Comparison of ENCODE assay signal across 8 cellular contexts in the genomic region with DNA sequence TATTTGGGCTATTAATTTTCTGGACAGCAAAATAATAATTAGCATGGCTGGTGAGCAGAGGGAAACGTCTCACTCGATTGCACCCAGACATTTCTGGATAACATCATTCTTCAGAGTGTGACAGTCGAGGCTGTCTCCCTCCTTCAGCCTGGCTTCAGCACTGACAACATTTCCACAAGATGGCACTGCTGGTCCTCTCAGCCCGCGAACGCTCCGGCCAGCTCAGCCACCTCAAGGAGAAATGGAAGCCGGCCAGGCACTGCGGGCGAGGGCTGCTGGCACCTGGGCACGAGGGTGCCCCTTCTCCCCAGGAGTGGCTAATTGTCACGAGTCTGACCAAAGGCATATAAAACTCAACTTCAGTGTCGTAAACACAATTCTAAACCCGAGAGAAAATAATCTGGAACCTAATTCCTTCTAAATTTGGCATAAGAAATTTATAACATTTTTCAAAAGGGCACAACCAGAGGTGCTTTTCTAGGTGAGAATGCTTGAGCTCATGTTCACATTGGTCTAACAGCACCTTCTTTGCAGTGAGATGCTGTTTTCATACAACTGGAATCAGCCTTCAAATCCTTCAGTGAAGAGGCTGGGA.
A peak's percentile ranks its signal among the peaks of the same experiment; 100 is the strongest.
DNase-seq lines count a peak whose midpoint lies in the region; ATAC-seq and TF ChIP-seq lines count a peak whose summit lies in the region.

No MANE protein-coding gene starts in this region.

- TF ChIP-seq RAD21 in Ishikawa (IDR thresholded peaks at IDR 0.05; ENCODE audit: low read depth): peak; percentile 92

- ATAC-seq in GM19438 (IDR thresholded peaks at IDR 0.05; ENCODE audit: low read depth, unreplicated experiment) (peak; percentile 34), Panc1 (peak; percentile 95), lung (ENCODE audit: insufficient read depth, low FRiP score) (peak; percentile 78), GM19324 (IDR thresholded peaks at IDR 0.05; ENCODE audit: low FRiP score, unreplicated experiment) (no peak)

- H3K36me3 ChIP-seq in Panc1 (ENCODE audit: control insufficient read depth, insufficient read depth, low read length): no peaks in the 10 kb centered on the region
- H3K36me3 ChIP-seq in lung (ENCODE audit: control insufficient read depth in 2 of 2, insufficient read depth in 2 of 2, low read length in 2 of 2): peaks cover 0 to 2% of the 10 kb centered on the region in 2 donors

- CTCF ChIA-PET in Panc1 (lab: Charles Lee): interaction anchor here (0.6 to 1.0 kb wide), 2 partner anchors 175 to 189 kb away, joined by 3 read pairs; no protein-coding TSS in a partner anchor

- no peak; the same call in 1 of the 2 replicates for TF ChIP-seq EP300 in Ishikawa (IDR thresholded peaks at IDR 0.05; ENCODE audit: borderline replicate concordance)

- in situ Hi-C loops in Panc1 (cut with HindIII; ENCODE audit: low pct_unique_long_range_greater_than_20kb, low sequenced_read_pairs): no loop called here

- H3K4me3 Mint-ChIP-seq in type B pancreatic cell: no peak overlapping the region

- peak overlapping the region; percentile 51 for H3K27ac Mint-ChIP-seq in type B pancreatic cell

- TF ChIP-seq CTCF in Panc1 (IDR thresholded peaks at IDR 0.05) (peak; percentile 94), dorsolateral prefrontal cortex (IDR thresholded peaks at IDR 0.05 in 54 of 56, conservative IDR thresholded peaks at IDR 0.05 in 2 of 56; ENCODE audit: low read depth in 1 of 56, partially characterized antibody in 56 of 56) (peak; percentile 58 to 91 (median 81)), lung (IDR thresholded peaks at IDR 0.05; ENCODE audit: control extremely low read depth, extremely low read depth) (peak; percentile 73), type B pancreatic cell (conservative IDR thresholded peaks at IDR 0.05) (peak; percentile 82)

- no TSS peak for BruUV-seq in Panc1 (replicated peaks; lab: Mats Ljungman, UMichigan)

- H3K9me3 ChIP-seq in Panc1 (ENCODE audit: control insufficient read depth, insufficient read depth, low read depth, low read length) (no peaks in the 10 kb centered on the region), lung (ENCODE audit: control insufficient read depth in 2 of 2, insufficient read depth in 1 of 2, low read length in 1 of 2) (no peaks in the 10 kb centered on the region)

- WGBS in lung, 2 donors: 17 to 30% methylated on average over 14 of the region's 14 CpGs

- POLR2A ChIA-PET in Panc1 (lab: Charles Lee): no interaction called here

- H3K4me3 ChIP-seq in Panc1 (ENCODE audit: low read depth in 2 of 2, low read length in 2 of 2): no peak overlapping the region
- H3K4me3 ChIP-seq in dorsolateral prefrontal cortex: peak overlapping the region in 42 of 59 donors; percentile 6 to 56 (median 38)
- no peak overlapping the region for H3K4me3 ChIP-seq in lung

- H3K4me1 Mint-ChIP-seq in type B pancreatic cell (ENCODE audit: unreplicated experiment): peaks cover 19% of the 10 kb centered on the region

- H3K27me3 ChIP-seq in Panc1 (ENCODE audit: control insufficient read depth, insufficient read depth, low read length): no peaks in the 10 kb centered on the region
- H3K27me3 ChIP-seq in dorsolateral prefrontal cortex: no peaks in the 10 kb centered on the region
- H3K27me3 ChIP-seq in lung (ENCODE audit: control insufficient read depth, insufficient read depth): no peaks in the 10 kb centered on the region

- H3K27me3 Mint-ChIP-seq in type B pancreatic cell: no peaks in the 10 kb centered on the region

- intact Hi-C loops in Panc1 (cut with micrococcal nuclease; ENCODE audit: unreplicated experiment) (loop anchor here (5.0 to 10.0 kb wide), 3 partner anchors 170 to 1327 kb away; no protein-coding TSS in a partner anchor), dorsolateral prefrontal cortex (cut with DNase I) (loop anchor here (5.0 to 10.0 kb wide), 5 partner anchors 162 to 1330 kb away; a partner anchor contains a TSS)

- H3K4me1 ChIP-seq in Panc1 (ENCODE audit: control insufficient read depth, insufficient read depth, low read length) (peaks cover 8% of the 10 kb centered on the region), lung (ENCODE audit: control insufficient read depth in 2 of 2, insufficient read depth in 2 of 2, low read length in 2 of 2) (no peaks in the 10 kb centered on the region)

- H3K9me3 Mint-ChIP-seq in type B pancreatic cell: no peaks in the 10 kb centered on the region

- DNase-seq in DMS153 treated with DMSO at 0.1 percent for 48 hours (lab: John Stamatoyannopoulos, UW; ENCODE audit: unreplicated experiment) (peak; percentile 86), Panc1 (ENCODE audit: low read depth, low spot score) (peak; percentile 52), dorsolateral prefrontal cortex (peak; percentile 61 to 85 (median 76)), lung (ENCODE audit: low spot score) (peak; percentile 80), type B pancreatic cell (ENCODE audit: extremely low spot score, unreplicated experiment) (peak; percentile 77)

- peaks cover 15% of the 10 kb centered on the region for H3K36me3 Mint-ChIP-seq in type B pancreatic cell

- H3K27ac ChIP-seq in Panc1 (ENCODE audit: low read length) (peak overlapping the region; percentile 37; the same call in 1 of the 2 replicates), dorsolateral prefrontal cortex (peak overlapping the region in 5 of 59 donors; percentile 7 to 55 (median 25)), lung (ENCODE audit: low read depth in 1 of 2, low read length in 1 of 2) (no peak overlapping the region)

TF ChIP-seq in Ishikawa, 13 proteins besides CTCF, POLR2A, EP300 and RAD21:
- TF ChIP-seq, protein P1, sequence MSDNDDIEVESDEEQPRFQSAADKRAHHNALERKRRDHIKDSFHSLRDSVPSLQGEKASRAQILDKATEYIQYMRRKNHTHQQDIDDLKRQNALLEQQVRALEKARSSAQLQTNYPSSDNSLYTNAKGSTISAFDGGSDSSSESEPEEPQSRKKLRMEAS (IDR thresholded peaks at IDR 0.05): peak; percentile 74
- TF ChIP-seq NFIC (IDR thresholded peaks at IDR 0.05): peak; percentile 49
- no peak for TF ChIP-seq CEBPB (IDR thresholded peaks at IDR 0.05)
- TF ChIP-seq YY1 (IDR thresholded peaks at IDR 0.05; ENCODE audit: low read depth): peak; percentile 33; the same call in 1 of the 2 replicates

Comparison
In these comparisons a context has a peak if more than half of its experiments do, and no peak if none do; other contexts are left out.
1. H3K4me3 ChIP-seq: peak in dorsolateral prefrontal cortex (42 of 59); none in Panc1 (0 of 2) and lung (single experiment).
2. Peak in every context shown above with its lines, with median percentiles within 50 percentile points of each other: DNase-seq and CTCF ChIP-seq.